Comparison of ENCODE assay signal across 19 cellular contexts in genomic region chr3:150511096-150511670, GRCh38.
"Had no signal": no experiment of that assay in that cellular context is flagged by ENCODE, and none has a peak within 500 bp of the region (broad histone marks: within the 10 kb centered on the region; RNA-seq: fewer than 3 reads in every experiment).

No MANE protein-coding gene starts in this region.

- ATAC-seq: effector memory CD8-positive, alpha-beta T cell; left lobe of liver; natural killer cell; right lobe of liver; stimulated activated naive B cell treated with anti-CD40 and anti-IgM and Interleukin-4, amounts not matched to agents 10 μg/mL and 1 μg/mL and 100 μg/mL, for 72 hours had no signal

- H3K27ac ChIP-seq: esophagus squamous epithelium, neutrophil, parathyroid adenoma, right lobe of liver, thoracic aorta, tibial nerve, upper lobe of left lung had no signal

- H3K27me3 ChIP-seq: esophagus squamous epithelium, neutrophil, right lobe of liver, tibial nerve, upper lobe of left lung had no signal

- H3K79me2 ChIP-seq: parathyroid adenoma had no signal

- H3K4me1 ChIP-seq: esophagus squamous epithelium, parathyroid adenoma, right lobe of liver, tibial nerve, upper lobe of left lung had no signal

- H3K36me3 ChIP-seq: esophagus squamous epithelium, neutrophil, right lobe of liver, thoracic aorta, tibial nerve, upper lobe of left lung had no signal

- H2AFZ ChIP-seq: parathyroid adenoma had no signal

- H3K9me3 ChIP-seq: esophagus squamous epithelium, neutrophil, right lobe of liver, thoracic aorta, upper lobe of left lung had no signal

- H3K4me3 ChIP-seq: esophagus squamous epithelium, lung, right lobe of liver, thoracic aorta, tibial nerve, upper lobe of left lung had no signal

- H3K9ac ChIP-seq: parathyroid adenoma had no signal

- FAIRE-seq: frontal cortex, small intestine, urothelium cell line had no signal

- DNase-seq: cortex of kidney; effector memory CD8-positive, alpha-beta T cell; erythroblast; esophagus squamous epithelium; natural killer cell; right lobe of liver; small intestine; stimulated activated CD4-positive, alpha-beta T cell treated with anti-CD3 and anti-CD28 coated beads, Interleukin-15, amount 100 ng/mL, for 24 hours; stimulated activated CD4-positive, alpha-beta T cell treated with anti-CD3 and anti-CD28 coated beads, Interleukin-2, amount 100 ng/mL, for 48 hours; stimulated activated naive B cell treated with anti-CD40 and anti-IgM and Interleukin-4, amounts not matched to agents 10 μg/mL and 1 μg/mL and 100 μg/mL, for 72 hours; upper lobe of left lung had no signal
